In genomic region chr7:74453321-74454011, GRCh38 we compare ENCODE assay signal across 8 cellular contexts. TPM values are rescaled to one million over a fixed set of nuclear protein-coding genes. Genes with fewer than 3 reads are reported as not detected.
A peak's percentile ranks its signal among the peaks of the same experiment; 100 is the strongest.
DNase-seq lines count a peak whose midpoint lies in the region; ATAC-seq, FAIRE-seq and TF ChIP-seq lines count a peak whose summit lies in the region.

Gene GTF2IRD1 (plus strand): TSS chr7:74453906. CDS start chr7:74508081, 54,175 bp downstream.

- H3K27me3 ChIP-seq in keratinocyte (ENCODE audit: control insufficient read depth, extremely low read depth, insufficient read depth, low read length) = no peaks in the 10 kb centered on the region

- FAIRE-seq in keratinocyte (lab: Jason Lieb, UNC) = no peak

- H3K9me1 ChIP-seq in keratinocyte (ENCODE audit: control insufficient read depth, extremely low read depth, insufficient read depth, low read length) = no peaks in the 10 kb centered on the region

- H4K20me1 ChIP-seq in keratinocyte (ENCODE audit: control insufficient read depth, extremely low read depth, insufficient read depth, low read length) = no peaks in the 10 kb centered on the region

- dilution Hi-C loops in keratinocyte (cut with MboI; ENCODE audit: extremely low pct_ligation_motif_present, low sequenced_read_pairs) = no loop called here

- H3K9ac ChIP-seq in keratinocyte (ENCODE audit: control insufficient read depth, extremely low read depth, insufficient read depth, low read length) = peak within 1 kb of the TSS; percentile 78

- peak within 1 kb of the TSS; percentile 66 for H2AFZ ChIP-seq in keratinocyte (ENCODE audit: control insufficient read depth, low read length)

- H3K4me2 ChIP-seq in keratinocyte (ENCODE audit: control insufficient read depth, extremely low read depth, insufficient read depth, low read depth, low read length) = peak within 1 kb of the TSS; percentile 89

- DNase-seq in ACHN = peak; percentile 79
- DNase-seq in NCI-H2227 (lab: John Stamatoyannopoulos, UW; ENCODE audit: unreplicated experiment) = peak; percentile 85
- DNase-seq in activated CD4-positive, alpha-beta T cell treated with anti-CD3 and anti-CD28 coated beads for 1 hour = peak; percentile 30
- peak; percentile 74 for DNase-seq in choroid plexus epithelial cell (ENCODE audit: low read depth)
- no peak for DNase-seq in keratinocyte (ENCODE audit: low read depth, low spot score)
- peak; percentile 18 for DNase-seq in smooth muscle cell of the brain vasculature (ENCODE audit: low read depth, low spot score)

- peaks cover 20% of the 10 kb centered on the region for H3K4me1 ChIP-seq in keratinocyte (ENCODE audit: control insufficient read depth, extremely low read depth, insufficient read depth, low read length)

- H3K36me3 ChIP-seq in keratinocyte (ENCODE audit: control insufficient read depth in 2 of 2, extremely low read depth in 1 of 2, insufficient read depth in 2 of 2, low read length in 2 of 2) = no peaks in the 10 kb centered on the region

- peak within 1 kb of the TSS; percentile 67 for H3K4me3 ChIP-seq in choroid plexus epithelial cell (ENCODE audit: low read depth, low read length)
- H3K4me3 ChIP-seq in keratinocyte (ENCODE audit: control insufficient read depth in 2 of 3, extremely low read depth in 1 of 3, insufficient read depth in 2 of 3, low read depth in 1 of 3, low read length in 3 of 3) = peak within 1 kb of the TSS; percentile 73 to 76 (median 74)

- peak within 1 kb of the TSS; percentile 97 for H3K27ac ChIP-seq in keratinocyte (ENCODE audit: control insufficient read depth, insufficient read depth, low read length)

- no peaks in the 10 kb centered on the region for H3K9me3 ChIP-seq in keratinocyte (ENCODE audit: control insufficient read depth, low read depth, low read length)

- TF ChIP-seq CTCF in choroid plexus epithelial cell (conservative IDR thresholded peaks at IDR 0.05; ENCODE audit: low read depth, low read length) (no peak), keratinocyte (optimal IDR thresholded peaks at IDR 0.05 in 1 of 3, IDR thresholded peaks at IDR 0.05 in 1 of 3, conservative IDR thresholded peaks at IDR 0.05 in 1 of 3; ENCODE audit: extremely low read depth in 1 of 3, insufficient read depth in 2 of 3, low read length in 3 of 3) (no peak)

- ATAC-seq in GM21529 (IDR thresholded peaks at IDR 0.05; ENCODE audit: unreplicated experiment) = peak; percentile 63
- no peak for ATAC-seq in HG03139 (IDR thresholded peaks at IDR 0.05; ENCODE audit: unreplicated experiment)

- in situ Hi-C loops in ACHN (cut with HindIII; ENCODE audit: low pct_ligation_motif_present, low pct_unique_long_range_greater_than_20kb, low sequenced_read_pairs) = no loop called here

- H3K79me2 ChIP-seq in keratinocyte (ENCODE audit: control insufficient read depth, insufficient read depth, low read length) = peaks cover 27% of the 10 kb centered on the region

RNA-seq across cellular contexts. Expression of gene GTF2IRD1, which starts in this region (rescaled TPM):
- 17.4 to 24.7 TPM (median 19.4 TPM) in 3 replicates for polyA plus RNA-seq in keratinocyte
- polyA plus RNA-seq in keratinocyte (2011; ENCODE audit: low read depth) = 15.9 TPM
- 16.3 and 18.8 TPM in 2 replicates for polyA plus RNA-seq in keratinocyte (2011; cell fraction: cytosol; rRNA removed)
- polyA plus RNA-seq in keratinocyte (2011; cell fraction: nucleus; rRNA removed) = 39.1 and 49.9 TPM in 2 replicates
- 24.8 and 58.6 TPM in 2 replicates for polyA plus RNA-seq in keratinocyte (2012; ENCODE audit: low replicate concordance)
- polyA minus RNA-seq in keratinocyte = 10.3 to 28.8 TPM (median 15.3 TPM) in 3 replicates
- 22.8 TPM for polyA minus RNA-seq in keratinocyte (2011; cell fraction: cytosol; rRNA and poly(A)+ RNA removed)
- polyA minus RNA-seq in keratinocyte (2011; cell fraction: nucleus; rRNA and poly(A)+ RNA removed) = 20.5 and 28.0 TPM in 2 replicates
